1 cellular context compared by ENCODE assay signal in genomic region chr9:137551656-137552534, GRCh38.
TF ChIP-seq lines count a peak whose summit lies in the region.

Gene MRPL41 (plus strand): TSS chr9:137551879. CDS start chr9:137552082, 203 bp downstream.

TF ChIP-seq in HepG2, 621 proteins besides CTCF, POLR2A, EP300 and RAD21 (continued from another document and continues in another):
- TF ChIP-seq KIAA2018 (CRISPR knock-in tag; IDR thresholded peaks at IDR 0.05; ENCODE audit: borderline replicate concordance) (no peak), ZNF318 (CRISPR knock-in tag; IDR thresholded peaks at IDR 0.05) (no peak), ZNF678 (CRISPR knock-in tag; IDR thresholded peaks at IDR 0.05) (no peak), ZNF768 (CRISPR knock-in tag; IDR thresholded peaks at IDR 0.05) (no peak), ZNF75D (CRISPR knock-in tag; IDR thresholded peaks at IDR 0.05; ENCODE audit: borderline replicate concordance) (no peak), ZNF644 (CRISPR knock-in tag; IDR thresholded peaks at IDR 0.05; ENCODE audit: low read depth) (no peak), NFAT5 (CRISPR knock-in tag; IDR thresholded peaks at IDR 0.05) (no peak), POLR2G (IDR thresholded peaks at IDR 0.05; ENCODE audit: low read depth, low read length) (peak; percentile 78), MTF2 (CRISPR knock-in tag; IDR thresholded peaks at IDR 0.05; ENCODE audit: borderline replicate concordance) (no peak), NFE2 (CRISPR knock-in tag; IDR thresholded peaks at IDR 0.05) (no peak), ZNF784 (CRISPR knock-in tag; IDR thresholded peaks at IDR 0.05; ENCODE audit: borderline replicate concordance) (0 out of 2 replicates have a peak, but pooled peaks have one; percentile 51), ZKSCAN5 (CRISPR knock-in tag; IDR thresholded peaks at IDR 0.05) (0 out of 2 replicates have a peak, but pooled peaks have one; percentile 20), MLXIP (CRISPR knock-in tag; IDR thresholded peaks at IDR 0.05; ENCODE audit: borderline replicate concordance) (peak; percentile 15; the same call in 1 of the 2 replicates), ZNF607 (CRISPR knock-in tag; IDR thresholded peaks at IDR 0.05; ENCODE audit: borderline replicate concordance) (no peak; the same call in 1 of the 2 replicates), ZFP36 (IDR thresholded peaks at IDR 0.05; ENCODE audit: borderline replicate concordance, low read depth, low read length, partially characterized antibody) (no peak), ZNF749 (CRISPR knock-in tag; IDR thresholded peaks at IDR 0.05; ENCODE audit: borderline replicate concordance) (no peak), ARNT (IDR thresholded peaks at IDR 0.05) (no peak), CENPX (CRISPR knock-in tag; IDR thresholded peaks at IDR 0.05) (no peak), PAWR (CRISPR knock-in tag; IDR thresholded peaks at IDR 0.05; ENCODE audit: borderline replicate concordance) (no peak), ZNF850 (CRISPR knock-in tag; conservative IDR thresholded peaks at IDR 0.05) (no peak), PLSCR1 (CRISPR knock-in tag; IDR thresholded peaks at IDR 0.05; ENCODE audit: borderline replicate concordance) (no peak), ZNF747 (CRISPR knock-in tag; IDR thresholded peaks at IDR 0.05; ENCODE audit: borderline replicate concordance) (no peak), RBM22 (optimal IDR thresholded peaks at IDR 0.05; ENCODE audit: low read length) (peak; percentile 74), ZNF17 (CRISPR knock-in tag; IDR thresholded peaks at IDR 0.05) (no peak), SRSF4 (IDR thresholded peaks at IDR 0.05; ENCODE audit: low read depth, low read length, poor library complexity, severe bottlenecking) (no peak)
